9 cellular contexts compared by ENCODE assay signal in the genomic region with DNA sequence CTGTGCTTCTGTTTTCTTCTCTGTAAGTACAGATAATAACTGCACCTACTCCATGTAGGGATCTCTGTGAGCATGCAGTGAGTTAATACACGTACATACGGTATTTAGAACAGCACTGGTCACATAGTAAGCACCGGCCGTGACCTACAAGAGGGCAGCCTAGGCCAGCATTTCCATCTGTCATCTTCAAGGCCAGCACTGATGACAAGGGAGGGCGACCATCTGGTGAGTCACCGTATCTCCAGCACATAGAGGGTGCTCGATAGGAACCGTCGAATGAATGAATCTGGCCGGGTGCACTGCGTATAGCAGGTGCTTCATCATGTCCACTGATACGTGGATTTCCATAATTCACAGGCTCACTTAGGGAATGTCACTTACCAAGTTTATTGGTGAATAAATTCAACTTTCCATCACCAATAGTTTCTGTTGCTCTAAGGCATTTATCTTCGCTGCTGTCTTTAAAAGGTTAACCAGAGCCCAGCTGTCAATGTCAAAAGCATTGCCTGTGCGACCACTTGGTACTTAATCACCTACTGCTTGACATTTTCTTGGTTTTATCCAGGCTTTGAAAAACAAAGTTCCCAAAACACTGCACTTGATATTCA. TPM values are rescaled to one million over a fixed set of nuclear protein-coding genes. Genes with fewer than 3 reads are reported as not detected.
A peak's percentile ranks its signal among the peaks of the same experiment; 100 is the strongest.
DNase-seq lines count a peak whose midpoint lies in the region; ATAC-seq and TF ChIP-seq lines count a peak whose summit lies in the region.
"Had no signal": no experiment of that assay in that cellular context is flagged by ENCODE, and none has a peak within 500 bp of the region (broad histone marks: within the 10 kb centered on the region; RNA-seq: fewer than 3 reads in every experiment).

No MANE protein-coding gene starts in this region.

- H2AFZ ChIP-seq in SK-N-SH (ENCODE audit: low read depth) = no peak overlapping the region

- TF ChIP-seq RAD21 in SK-N-SH (IDR thresholded peaks at IDR 0.05; ENCODE audit: low read length) = no peak

- peak overlapping the region; percentile 93 for H3K27ac Mint-ChIP-seq in nephron progenitor cell

- TF ChIP-seq CTCF in SK-N-SH (IDR thresholded peaks at IDR 0.05) = no peak
- no peak for TF ChIP-seq CTCF in nephron progenitor cell (IDR thresholded peaks at IDR 0.05)

- CTCF ChIA-PET in SK-N-SH (lab: Yijun Ruan, JAX) = interaction anchor here (1.1 to 2.5 kb wide), 7 partner anchors 8 to 468 kb away, joined by 3 to 13 read pairs (median 4); a partner anchor contains a TSS

- peaks cover 5% of the 10 kb centered on the region; the same call in 1 of the 2 replicates for H3K36me3 ChIP-seq in BLaER1
- H3K36me3 ChIP-seq in SK-N-SH (replicated peaks in 1 of 2; ENCODE audit: control insufficient read depth in 1 of 2, insufficient read depth in 2 of 2, low read length in 1 of 2) = peaks cover 0 to 8% of the 10 kb centered on the region in 2 experiments
- H3K36me3 ChIP-seq in esophagus (ENCODE audit: control insufficient read depth in 2 of 2, insufficient read depth in 2 of 2, low read length in 1 of 2) = no peaks in the 10 kb centered on the region

- H3K27me3 ChIP-seq in BLaER1 (no peaks in the 10 kb centered on the region), SK-N-SH (ENCODE audit: insufficient read depth) (no peaks in the 10 kb centered on the region), esophagus (ENCODE audit: control insufficient read depth in 1 of 2, insufficient read depth in 2 of 2, low read length in 2 of 2) (no peaks in the 10 kb centered on the region)

- TF ChIP-seq EP300 in SK-N-SH (IDR thresholded peaks at IDR 0.05; ENCODE audit: borderline replicate concordance in 1 of 2, low read depth in 1 of 2, low read length in 1 of 2) = no peak

- H3K9me3 ChIP-seq in BLaER1 = 0 out of 2 replicates have a peak, but pooled peaks cover 3% of the 10 kb centered on the region
- H3K9me3 ChIP-seq in SK-N-SH = no peaks in the 10 kb centered on the region
- H3K9me3 ChIP-seq in esophagus (ENCODE audit: control insufficient read depth in 2 of 2, insufficient read depth in 1 of 2, low read depth in 1 of 2, low read length in 1 of 2) = no peaks in the 10 kb centered on the region

- peak overlapping the region; percentile 56 for H3K4me2 ChIP-seq in BLaER1
- H3K4me2 ChIP-seq in SK-N-SH = peak overlapping the region; percentile 39

- no peaks in the 10 kb centered on the region for H3K9me3 Mint-ChIP-seq in nephron progenitor cell

- H4K20me1 ChIP-seq in BLaER1 (peaks cover 51% of the 10 kb centered on the region), SK-N-SH (ENCODE audit: insufficient read depth) (no peaks in the 10 kb centered on the region)

- H3K4me1 ChIP-seq in BLaER1 (peaks cover 91% of the 10 kb centered on the region), SK-N-SH (ENCODE audit: control insufficient read depth in 1 of 2, insufficient read depth in 2 of 2, low read depth in 1 of 2, low read length in 1 of 2) (peaks cover 14 to 77% of the 10 kb centered on the region in 2 experiments), esophagus (ENCODE audit: control insufficient read depth in 2 of 2, insufficient read depth in 2 of 2, low read length in 1 of 2) (peaks cover 6 to 13% of the 10 kb centered on the region in 2 donors)

- H3K79me2 ChIP-seq in SK-N-SH (ENCODE audit: insufficient read depth) = peaks cover 27% of the 10 kb centered on the region

- H3K27me3 Mint-ChIP-seq in nephron progenitor cell (ENCODE audit: low read depth, poor library complexity) = peaks cover 8% of the 10 kb centered on the region

- H3K36me3 Mint-ChIP-seq in nephron progenitor cell (ENCODE audit: low read depth) = no peaks in the 10 kb centered on the region

- H3K4me3 ChIP-seq in BLaER1 (no peak overlapping the region), SK-N-SH (ENCODE audit: low read depth in 2 of 2, low read length in 1 of 2) (no peak overlapping the region), esophagus (ENCODE audit: low read depth in 1 of 2, low read length in 2 of 2) (no peak overlapping the region)

- H3K9ac ChIP-seq in BLaER1 (no peak overlapping the region), SK-N-SH (no peak overlapping the region; the same call in 1 of the 2 replicates)

- POLR2A ChIA-PET in SK-N-SH (lab: Yijun Ruan, JAX) = interaction anchor here (1.3 to 2.1 kb wide), 2 partner anchors 8 to 10 kb away, joined by 5 to 8 read pairs; no protein-coding TSS in a partner anchor

- no peak for DNase-seq in SK-N-SH
- DNase-seq in nephron progenitor cell = no peak
- DNase-seq in Ammon's horn (ENCODE audit: low spot score) = no peak
- DNase-seq in HuH-7.5 (ENCODE audit: low spot score) = no peak
- DNase-seq in ureter (ENCODE audit: low spot score) = no peak
- DNase-seq: DND-41 had no signal

- H3F3A ChIP-seq in SK-N-SH (replicated peaks; ENCODE audit: insufficient read depth) = no peaks in the 10 kb centered on the region

- H3K4me1 Mint-ChIP-seq in nephron progenitor cell = peaks cover 47% of the 10 kb centered on the region

- H3K27ac ChIP-seq in BLaER1 (no peak overlapping the region), SK-N-SH (ENCODE audit: low read depth in 2 of 2, low read length in 1 of 2) (peak overlapping the region; percentile 81 to 98), esophagus (ENCODE audit: low read depth in 2 of 2, low read length in 1 of 2) (peak overlapping the region; percentile 81 to 82)

- no peak for ATAC-seq in GM21526 (IDR thresholded peaks at IDR 0.05; ENCODE audit: low FRiP score, unreplicated experiment)

- 65% methylated on average over 14 of the region's 14 CpGs for WGBS in SK-N-SH (ENCODE audit: low lambda C conversion rate)
- WGBS in esophagus, 2 donors = 53 to 55% methylated on average over 14 of the region's 14 CpGs

- H3K9me2 ChIP-seq in SK-N-SH = no peaks in the 10 kb centered on the region

- no peak overlapping the region for H3K4me3 Mint-ChIP-seq in nephron progenitor cell

TF ChIP-seq in SK-N-SH, 30 proteins besides CTCF, POLR2A, EP300 and RAD21:
- 0 out of 2 replicates have a peak, but pooled peaks have one; percentile 25 for TF ChIP-seq FOXJ3 (CRISPR knock-in tag; IDR thresholded peaks at IDR 0.05)
- TF ChIP-seq, protein P1, sequence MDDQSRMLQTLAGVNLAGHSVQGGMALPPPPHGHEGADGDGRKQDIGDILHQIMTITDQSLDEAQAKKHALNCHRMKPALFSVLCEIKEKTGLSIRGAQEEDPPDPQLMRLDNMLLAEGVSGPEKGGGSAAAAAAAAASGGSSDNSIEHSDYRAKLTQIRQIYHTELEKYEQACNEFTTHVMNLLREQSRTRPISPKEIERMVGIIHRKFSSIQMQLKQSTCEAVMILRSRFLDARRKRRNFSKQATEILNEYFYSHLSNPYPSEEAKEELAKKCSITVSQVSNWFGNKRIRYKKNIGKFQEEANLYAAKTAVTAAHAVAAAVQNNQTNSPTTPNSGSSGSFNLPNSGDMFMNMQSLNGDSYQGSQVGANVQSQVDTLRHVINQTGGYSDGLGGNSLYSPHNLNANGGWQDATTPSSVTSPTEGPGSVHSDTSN (IDR thresholded peaks at IDR 0.05) = 0 out of 2 replicates have a peak, but pooled peaks have one; percentile 1
- TF ChIP-seq, protein P2, sequence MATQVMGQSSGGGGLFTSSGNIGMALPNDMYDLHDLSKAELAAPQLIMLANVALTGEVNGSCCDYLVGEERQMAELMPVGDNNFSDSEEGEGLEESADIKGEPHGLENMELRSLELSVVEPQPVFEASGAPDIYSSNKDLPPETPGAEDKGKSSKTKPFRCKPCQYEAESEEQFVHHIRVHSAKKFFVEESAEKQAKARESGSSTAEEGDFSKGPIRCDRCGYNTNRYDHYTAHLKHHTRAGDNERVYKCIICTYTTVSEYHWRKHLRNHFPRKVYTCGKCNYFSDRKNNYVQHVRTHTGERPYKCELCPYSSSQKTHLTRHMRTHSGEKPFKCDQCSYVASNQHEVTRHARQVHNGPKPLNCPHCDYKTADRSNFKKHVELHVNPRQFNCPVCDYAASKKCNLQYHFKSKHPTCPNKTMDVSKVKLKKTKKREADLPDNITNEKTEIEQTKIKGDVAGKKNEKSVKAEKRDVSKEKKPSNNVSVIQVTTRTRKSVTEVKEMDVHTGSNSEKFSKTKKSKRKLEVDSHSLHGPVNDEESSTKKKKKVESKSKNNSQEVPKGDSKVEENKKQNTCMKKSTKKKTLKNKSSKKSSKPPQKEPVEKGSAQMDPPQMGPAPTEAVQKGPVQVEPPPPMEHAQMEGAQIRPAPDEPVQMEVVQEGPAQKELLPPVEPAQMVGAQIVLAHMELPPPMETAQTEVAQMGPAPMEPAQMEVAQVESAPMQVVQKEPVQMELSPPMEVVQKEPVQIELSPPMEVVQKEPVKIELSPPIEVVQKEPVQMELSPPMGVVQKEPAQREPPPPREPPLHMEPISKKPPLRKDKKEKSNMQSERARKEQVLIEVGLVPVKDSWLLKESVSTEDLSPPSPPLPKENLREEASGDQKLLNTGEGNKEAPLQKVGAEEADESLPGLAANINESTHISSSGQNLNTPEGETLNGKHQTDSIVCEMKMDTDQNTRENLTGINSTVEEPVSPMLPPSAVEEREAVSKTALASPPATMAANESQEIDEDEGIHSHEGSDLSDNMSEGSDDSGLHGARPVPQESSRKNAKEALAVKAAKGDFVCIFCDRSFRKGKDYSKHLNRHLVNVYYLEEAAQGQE (IDR thresholded peaks at IDR 0.05; ENCODE audit: low read depth, low read length) = no peak

RNA-seq across cellular contexts. Expression of a gene that starts 8.3 kb away (rescaled TPM):
- polyA plus RNA-seq in SK-N-SH (2012; rRNA removed) (5.5 and 5.6 TPM in 2 replicates), esophagus (1 to 10 TPM; 5.0 to 6.1 TPM)
- 3.2 and 3.5 TPM in 2 replicates for polyA plus RNA-seq in SK-N-SH (2012; cell fraction: cytosol; rRNA removed)
- 15.0 and 18.3 TPM in 2 replicates for polyA plus RNA-seq in SK-N-SH (2012; cell fraction: nucleus; rRNA removed)
- total RNA-seq in ureter = 24.4 TPM

RNA-seq across cellular contexts. Expression of a gene that starts 34.4 kb away (rescaled TPM):
- polyA plus RNA-seq in SK-N-SH (2012; rRNA removed) = 20.8 and 21.8 TPM in 2 replicates
- 30.8 and 39.4 TPM in 2 replicates for polyA plus RNA-seq in SK-N-SH (2012; cell fraction: cytosol; rRNA removed)
- 10.2 and 10.5 TPM in 2 replicates for polyA plus RNA-seq in SK-N-SH (2012; cell fraction: nucleus; rRNA removed)
- 10 to 100 TPM; 88.5 to 96.2 TPM for polyA plus RNA-seq in esophagus
- 38.7 TPM for total RNA-seq in ureter
